ENCODE assay signal across 1 cellular context in genomic region chr5:172479034-172479783, GRCh38.
TF ChIP-seq lines count a peak whose summit lies in the region.

No MANE protein-coding gene starts in this region.

TF ChIP-seq in HEK293, 187 proteins besides CTCF, POLR2A, EP300 and RAD21 (continued from another document):
- TF ChIP-seq ZNF654 (tag by site-specific recombination; IDR thresholded peaks at IDR 0.05; ENCODE audit: low read depth), result peak; percentile 95
- peak; percentile 7 for TF ChIP-seq ZBTB26 (tag by site-specific recombination; optimal IDR thresholded peaks at IDR 0.05)
- no peak for TF ChIP-seq ZNF239 (tag by site-specific recombination; IDR thresholded peaks at IDR 0.05)
- peak; percentile 59 for TF ChIP-seq ZBTB17 (tag by site-specific recombination; IDR thresholded peaks at IDR 0.05)
- TF ChIP-seq ZNF335 (tag by site-specific recombination; conservative IDR thresholded peaks at IDR 0.05), result 0 out of 2 replicates have a peak, but pooled peaks have one; percentile 35
- TF ChIP-seq ZNF561 (tag by site-specific recombination; IDR thresholded peaks at IDR 0.05; ENCODE audit: borderline replicate concordance), result peak; percentile 41; the same call in 1 of the 2 replicates
- TF ChIP-seq ZSCAN30 (tag by site-specific recombination; IDR thresholded peaks at IDR 0.05), result 0 out of 2 replicates have a peak, but pooled peaks have one; percentile 33
- TF ChIP-seq SP7 (tag by site-specific recombination; IDR thresholded peaks at IDR 0.05), result 0 out of 2 replicates have a peak, but pooled peaks have one; percentile 11
- TF ChIP-seq ZNF660 (tag by site-specific recombination; IDR thresholded peaks at IDR 0.05), result peak; percentile 74; the same call in 1 of the 2 replicates
- TF ChIP-seq KLF7 (tag by site-specific recombination; IDR thresholded peaks at IDR 0.05; ENCODE audit: borderline replicate concordance), result no peak
